ENCODE assay signal across 8 cellular contexts in the genomic region with DNA sequence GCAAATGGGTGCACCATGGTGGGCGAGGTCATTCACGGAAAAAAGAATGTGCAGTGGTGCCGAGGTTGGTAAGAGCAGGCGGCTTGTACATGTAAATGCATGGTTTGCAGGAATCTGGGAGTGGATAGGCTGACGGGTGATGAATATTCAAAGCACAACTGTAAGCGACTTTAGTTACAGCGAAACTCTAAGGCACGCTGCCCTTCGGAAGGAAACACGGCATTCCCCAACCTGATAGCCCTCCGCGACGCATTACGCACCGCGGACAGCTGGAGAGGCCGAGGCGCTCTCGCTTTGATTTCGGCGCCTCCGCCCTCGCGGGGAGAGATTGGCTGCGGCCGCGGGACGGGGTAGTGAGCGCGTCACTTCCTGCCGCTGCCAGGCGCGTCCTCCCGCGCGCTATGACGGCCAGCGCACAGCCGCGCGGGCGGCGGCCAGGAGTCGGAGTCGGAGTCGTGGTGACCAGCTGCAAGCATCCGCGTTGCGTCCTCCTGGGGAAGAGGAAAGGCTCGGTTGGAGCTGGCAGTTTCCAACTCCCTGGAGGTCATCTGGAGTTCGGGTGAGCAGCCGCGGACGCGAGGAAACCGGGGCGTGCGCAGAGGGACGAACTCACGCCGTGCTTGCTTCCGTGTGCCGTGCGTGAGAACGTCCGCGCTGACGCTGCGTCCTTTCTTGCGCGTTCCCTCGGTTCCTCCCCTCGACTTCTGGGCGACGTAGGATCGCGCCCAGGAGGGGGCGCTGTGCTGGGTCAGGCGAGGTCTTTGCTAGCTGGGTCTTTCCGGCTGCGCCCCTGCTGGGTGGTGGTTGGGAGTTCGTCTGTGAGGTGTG. TPM values are rescaled to one million over a fixed set of nuclear protein-coding genes. Genes with fewer than 3 reads are reported as not detected.
A peak's percentile ranks its signal among the peaks of the same experiment; 100 is the strongest.
DNase-seq lines count a peak whose midpoint lies in the region; ATAC-seq, FAIRE-seq and TF ChIP-seq lines count a peak whose summit lies in the region.

A gene (plus strand): TSS at position 381 of the 828 bp plus-strand sequence. CDS start 21 bp downstream, at position 402.

- peak in 3 of 4 donors; percentile 33 to 81 (median 76) for TF ChIP-seq EP300 in sigmoid colon (IDR thresholded peaks at IDR 0.05)

- CTCF ChIA-PET in A673 (lab: Charles Lee) = interaction anchor here (1.0 to 1.2 kb wide), 2 partner anchors 9 to 542 kb away, joined by 3 to 15 read pairs; no protein-coding TSS in a partner anchor

- BruUV-seq in A673 (replicated peaks; lab: Mats Ljungman, UMichigan) = no TSS peak

- peaks cover 8% of the 10 kb centered on the region for H3K4me1 ChIP-seq in A673 (ENCODE audit: insufficient read depth, low read length, poor library complexity, severe bottlenecking)
- H3K4me1 ChIP-seq in body of pancreas = peaks cover 18% of the 10 kb centered on the region
- peaks cover 0 to 14% (median 14%) of the 10 kb centered on the region in 4 donors for H3K4me1 ChIP-seq in sigmoid colon

- TF ChIP-seq POLR2A in GM18526 (IDR thresholded peaks at IDR 0.05; ENCODE audit: extremely low read depth, insufficient read length) (peak; percentile 97), body of pancreas (IDR thresholded peaks at IDR 0.05) (peak; percentile 92 to 97 (median 97)), sigmoid colon (IDR thresholded peaks at IDR 0.05) (peak; percentile 59 to 66)

- H3K9me3 ChIP-seq in A673 (ENCODE audit: low read depth, low read length, poor library complexity, severe bottlenecking) (no peaks in the 10 kb centered on the region), body of pancreas (no peaks in the 10 kb centered on the region), sigmoid colon (peaks cover 0 to 3% (median 0%) of the 10 kb centered on the region in 4 donors)

- POLR2A ChIA-PET in A673 (lab: Charles Lee; ENCODE audit: low non-redundant PET) = interaction anchor here (0.5 to 0.6 kb wide), 2 partner anchors 543 to 734 kb away, joined by 3 read pairs; no protein-coding TSS in a partner anchor

- TF ChIP-seq CTCF in A673 (conservative IDR thresholded peaks at IDR 0.05; ENCODE audit: low read depth, low read length) (peak; percentile 99), body of pancreas (IDR thresholded peaks at IDR 0.05) (peak; percentile 94 to 100 (median 99)), sigmoid colon (IDR thresholded peaks at IDR 0.05) (peak; percentile 88 to 98 (median 98))

- H3K4me3 ChIP-seq in A673 (ENCODE audit: low read depth, low read length, poor library complexity, severe bottlenecking) (peak within 1 kb of the TSS; percentile 58), body of pancreas (peak within 1 kb of the TSS; percentile 19 to 20), sigmoid colon (peak within 1 kb of the TSS; percentile 62 to 78 (median 77))

- intact Hi-C loops in A673 (cut with micrococcal nuclease; ENCODE audit: unreplicated experiment) = loop anchor here (5.0 kb wide), 1 partner anchor 730 kb away; no protein-coding TSS in a partner anchor
- intact Hi-C loops in body of pancreas (cut with DNase I) = no loop called here
- intact Hi-C loops in sigmoid colon (cut with DNase I) = loop anchor here (5.0 kb wide), 4 partner anchors 35 to 545 kb away; a partner anchor contains a TSS

- FAIRE-seq in TTC549 (lab: Jason Lieb, UNC) = peak; percentile 25

- H3K27me3 ChIP-seq in A673 (replicated peaks; ENCODE audit: insufficient read depth, low read depth, low read length, poor library complexity) (no peaks in the 10 kb centered on the region), body of pancreas (no peaks in the 10 kb centered on the region), sigmoid colon (no peaks in the 10 kb centered on the region)

- DNase-seq in A673 (ENCODE audit: low spot score) (peak; percentile 99), NCI-H2107 treated with DMSO at 0.1 percent for 48 hours (lab: John Stamatoyannopoulos, UW; ENCODE audit: unreplicated experiment) (peak; percentile 78), body of pancreas (peak; percentile 92 to 95 (median 94)), iPS DF 19.7 (ENCODE audit: low read depth, low spot score) (peak; percentile 90), sigmoid colon (peak; percentile 96)

- ATAC-seq in HG03066 (IDR thresholded peaks at IDR 0.05; ENCODE audit: low read depth, unreplicated experiment) (peak; percentile 93), body of pancreas (peak; percentile 98)

- 0 to 2% methylated on average over 18 to 82 of the region's 82 CpGs for WGBS in body of pancreas, 2 donors
- WGBS in sigmoid colon, 2 donors = 0 to 1% methylated on average over 82 of the region's 82 CpGs

- H3K27ac ChIP-seq in A673 (ENCODE audit: low read depth, low read length, poor library complexity, severe bottlenecking) (peak within 1 kb of the TSS; percentile 97), body of pancreas (peak within 1 kb of the TSS; percentile 84 to 100 (median 96)), sigmoid colon (peak within 1 kb of the TSS; percentile 91 to 97 (median 96))

- H3K36me3 ChIP-seq in A673 (ENCODE audit: insufficient read depth, low read length, poor library complexity, severe bottlenecking) = peaks cover 17% of the 10 kb centered on the region
- no peaks in the 10 kb centered on the region for H3K36me3 ChIP-seq in body of pancreas (replicated peaks in 1 of 2; ENCODE audit: insufficient read depth in 1 of 2, low read depth in 2 of 2)
- H3K36me3 ChIP-seq in sigmoid colon = peaks cover 0 to 16% (median 5%) of the 10 kb centered on the region in 4 donors

RNA-seq across cellular contexts. Expression of the gene that starts here (rescaled TPM):
- total RNA-seq in A673 (2021) = 48.6 and 52.2 TPM in 2 replicates
- 1 to 10 TPM; 4.2 to 4.9 TPM for total RNA-seq in body of pancreas
- 1 to 10 TPM; 6.6 to 8.9 (median 7.8) TPM for total RNA-seq in sigmoid colon
- 10 to 100 TPM; 23.0 to 53.4 (median 40.2) TPM for polyA plus RNA-seq in sigmoid colon

Comparison
In these comparisons a context has a peak if more than half of its experiments do, and no peak if none do; other contexts are left out.
1. Peak in every context shown above with its lines: DNase-seq, ATAC-seq, H3K4me3 ChIP-seq and H3K27ac ChIP-seq.
2. H3K4me3 ChIP-seq: peak in every context shown above with its lines; median percentile 77 in sigmoid colon; 58 in A673; 20 in body of pancreas.